In the genomic region with DNA sequence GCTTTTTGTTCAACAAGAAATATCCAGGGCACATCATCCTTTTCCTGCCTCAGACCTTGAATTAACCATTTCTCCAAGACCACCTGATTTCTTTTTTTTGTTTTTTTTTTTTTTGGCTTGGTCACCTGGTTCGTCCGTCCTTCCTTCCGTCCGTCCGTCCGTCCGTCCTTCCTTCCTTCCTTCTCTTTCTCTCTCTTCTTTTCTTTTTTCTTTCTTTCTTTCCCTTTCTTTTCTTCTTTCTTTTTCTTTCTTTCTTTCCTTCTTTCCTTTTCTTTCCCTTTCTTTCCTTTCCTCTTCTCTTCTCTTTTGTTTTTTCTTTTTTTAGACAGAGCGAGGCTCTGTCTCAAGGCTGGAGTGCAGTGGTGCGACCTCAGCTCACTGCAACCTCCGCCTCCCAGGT, we compare ENCODE assay signal across 22 cellular contexts.
"Had no signal": no experiment of that assay in that cellular context is flagged by ENCODE, and none has a peak within 500 bp of the region (broad histone marks: within the 10 kb centered on the region; RNA-seq: fewer than 3 reads in every experiment).

No MANE protein-coding gene starts in this region.

- H3K27me3 ChIP-seq: dorsolateral prefrontal cortex, gastrocnemius medialis, left lung, neural progenitor cell, sigmoid colon, tibial nerve, upper lobe of left lung had no signal

- DNase-seq: dorsolateral prefrontal cortex; effector CD4-positive, alpha-beta T cell; gastrocnemius medialis; head of caudate nucleus; kidney; left lung; mesendoderm; midbrain; naive thymus-derived CD4-positive, alpha-beta T cell; psoas muscle; right cardiac atrium; sigmoid colon; stimulated activated CD4-positive, alpha-beta T cell treated with anti-CD3 and anti-CD28 coated beads, Interleukin-2, amount 100 ng/mL, for 24 hours; stimulated activated CD4-positive, alpha-beta T cell treated with anti-CD3 and anti-CD28 coated beads, Interleukin-4, amount 100 ng/mL, for 24 hours; stimulated activated naive CD8-positive, alpha-beta T cell treated with anti-CD3 and anti-CD28 coated beads, Interleukin-15, Interleukin-2, amounts not matched to agents 100 U/mL and 50 U/mL, for 24 hours; upper lobe of left lung had no signal

- H3K36me3 ChIP-seq: gastrocnemius medialis, neural progenitor cell, sigmoid colon, thoracic aorta, tibial nerve, upper lobe of left lung had no signal

- H3K4me3 Mint-ChIP-seq: naive thymus-derived CD4-positive, alpha-beta T cell; nephron; neural progenitor cell; stimulated activated memory B cell treated with anti-CD40 and anti-IgM and Interleukin-4, amounts not matched to agents 10 μg/mL and 1 μg/mL and 100 μg/mL, for 72 hours had no signal

- H3K4me1 ChIP-seq: gastrocnemius medialis, neural progenitor cell, psoas muscle, tibial nerve had no signal

- H3K9me3 ChIP-seq: gastrocnemius medialis, left lung, psoas muscle, sigmoid colon, thoracic aorta, tibial nerve, upper lobe of left lung had no signal

- H3K27me3 Mint-ChIP-seq: naive thymus-derived CD4-positive, alpha-beta T cell; stimulated activated memory B cell treated with anti-CD40 and anti-IgM and Interleukin-4, amounts not matched to agents 10 μg/mL and 1 μg/mL and 100 μg/mL, for 72 hours had no signal

- ATAC-seq: gastrocnemius medialis; left lung; naive thymus-derived CD4-positive, alpha-beta T cell; psoas muscle; right cardiac atrium; stimulated activated memory B cell treated with anti-CD40 and anti-IgM and Interleukin-4, amounts not matched to agents 10 μg/mL and 1 μg/mL and 100 μg/mL, for 72 hours; stimulated activated naive CD8-positive, alpha-beta T cell treated with anti-CD3 and anti-CD28 coated beads, Interleukin-15, Interleukin-2, amounts not matched to agents 100 U/mL and 50 U/mL, for 24 hours had no signal

- H3K4me3 ChIP-seq: dorsolateral prefrontal cortex, gastrocnemius medialis, left lung, neural progenitor cell, psoas muscle, sigmoid colon, thoracic aorta, tibial nerve, upper lobe of left lung had no signal

- H3K27ac ChIP-seq: gastrocnemius medialis, left lung, neural progenitor cell, parathyroid adenoma, psoas muscle, sigmoid colon, thoracic aorta, tibial nerve, upper lobe of left lung had no signal

- H3K9me3 Mint-ChIP-seq: naive thymus-derived CD4-positive, alpha-beta T cell; nephron had no signal

- H3K27ac Mint-ChIP-seq: nephron; neural progenitor cell; stimulated activated memory B cell treated with anti-CD40 and anti-IgM and Interleukin-4, amounts not matched to agents 10 μg/mL and 1 μg/mL and 100 μg/mL, for 72 hours had no signal

- H3K4me1 Mint-ChIP-seq: neural progenitor cell had no signal
